In the genomic region with DNA sequence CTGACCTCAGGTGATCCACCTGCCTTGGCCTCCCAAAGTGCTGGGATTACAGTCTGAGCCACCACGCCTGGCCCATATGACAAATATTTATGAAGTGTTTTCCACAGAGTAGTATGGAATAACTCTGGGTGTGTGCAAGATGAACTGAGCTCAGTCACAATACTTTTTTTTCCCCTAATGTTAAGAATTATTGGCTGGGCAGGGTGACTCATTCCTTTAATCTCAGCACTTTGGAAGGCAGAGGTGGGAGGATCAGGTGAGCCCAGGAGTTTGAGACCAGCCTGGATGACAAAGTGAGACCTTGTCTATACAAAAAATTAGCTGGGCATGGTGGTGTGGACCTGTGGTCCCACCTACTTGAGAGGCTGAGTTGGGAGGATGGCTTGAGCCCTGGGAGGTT, we compare ENCODE assay signal across 15 cellular contexts. TPM values are rescaled to one million over a fixed set of nuclear protein-coding genes. Genes with fewer than 3 reads are reported as not detected.
DNase-seq lines count a peak whose midpoint lies in the region; ATAC-seq, FAIRE-seq and TF ChIP-seq lines count a peak whose summit lies in the region.
"Had no signal": no experiment of that assay in that cellular context is flagged by ENCODE, and none has a peak within 500 bp of the region (broad histone marks: within the 10 kb centered on the region; RNA-seq: fewer than 3 reads in every experiment).

No MANE protein-coding gene starts in this region.

- no peak overlapping the region for H3K4me3 ChIP-seq in bronchial epithelial cell (ENCODE audit: low read depth, low read length)
- H3K4me3 ChIP-seq: left lung, sigmoid colon had no signal

- intact Hi-C loops in CD4-positive, alpha-beta T cell (cut with DNase I, micrococcal nuclease): no loop called here

- CTCF ChIA-PET in CD4-positive, alpha-beta T cell (lab: Charles Lee): interaction anchor here (1.7 kb wide), 1 partner anchor 123 kb away, joined by 4 read pairs; no protein-coding TSS in a partner anchor

- H3K4me1 Mint-ChIP-seq in CD4-positive, alpha-beta T cell (ENCODE audit: low read depth): peaks cover 74% of the 10 kb centered on the region
- H3K4me1 Mint-ChIP-seq in naive B cell (peaks cover 47 to 68% (median 65%) of the 10 kb centered on the region in 3 donors), glutamatergic neuron (ENCODE audit: low read depth, unreplicated experiment) (no peaks in the 10 kb centered on the region)

- ATAC-seq in CD4-positive, alpha-beta T cell (ENCODE audit: poor library complexity): no peak
- ATAC-seq in naive B cell (ENCODE audit: low read depth in 2 of 2) (no peak), HG03039 (IDR thresholded peaks at IDR 0.05; ENCODE audit: unreplicated experiment) (no peak)
- ATAC-seq: left lung had no signal

- H3K9me3 ChIP-seq in CD4-positive, alpha-beta T cell (ENCODE audit: control insufficient read depth, low read length): no peaks in the 10 kb centered on the region
- H3K9me3 ChIP-seq: left lung, sigmoid colon had no signal

- no peaks in the 10 kb centered on the region for H3K27me3 ChIP-seq in CD4-positive, alpha-beta T cell (ENCODE audit: control insufficient read depth, insufficient read depth, low read length)
- H3K27me3 ChIP-seq in bronchial epithelial cell (ENCODE audit: control insufficient read depth, insufficient read depth, low read length): no peaks in the 10 kb centered on the region
- H3K27me3 ChIP-seq: left lung, sigmoid colon had no signal

- no peaks in the 10 kb centered on the region for H3K36me3 Mint-ChIP-seq in CD4-positive, alpha-beta T cell (ENCODE audit: low read depth)
- H3K36me3 Mint-ChIP-seq in naive B cell: no peaks in the 10 kb centered on the region
- H3K36me3 Mint-ChIP-seq in glutamatergic neuron (ENCODE audit: unreplicated experiment): no peaks in the 10 kb centered on the region

- no peak for TF ChIP-seq CTCF in CD4-positive, alpha-beta T cell (IDR thresholded peaks at IDR 0.05)
- TF ChIP-seq CTCF in bronchial epithelial cell (IDR thresholded peaks at IDR 0.05; ENCODE audit: insufficient read depth, low read length, severe bottlenecking): no peak
- no peak for TF ChIP-seq CTCF in glutamatergic neuron (IDR thresholded peaks at IDR 0.05; ENCODE audit: partially characterized antibody, unreplicated experiment)

- no peaks in the 10 kb centered on the region for H3K36me3 ChIP-seq in bronchial epithelial cell (ENCODE audit: control insufficient read depth, insufficient read depth, low read length)
- H3K36me3 ChIP-seq: left lung, sigmoid colon had no signal

- DNase-seq in CD4-positive, alpha-beta T cell: no peak
- DNase-seq in HT1080 (ENCODE audit: low read depth): peak; percentile 51
- DNase-seq in bronchial epithelial cell (ENCODE audit: low read depth): peak; percentile 68
- DNase-seq in naive B cell: no peak
- no peak for DNase-seq in Kasumi-1 (lab: John Stamatoyannopoulos, UW)
- DNase-seq in glutamatergic neuron: no peak
- DNase-seq in NCI-H510A treated with DMSO at 0.1 percent for 48 hours (lab: John Stamatoyannopoulos, UW): no peak
- DNase-seq: activated naive CD4-positive, alpha-beta T cell treated with Interleukin-2 at 50 U/mL for 16 hours; left lung; NCI-H1048; sigmoid colon; T-helper 1 cell had no signal

- no peaks in the 10 kb centered on the region for H3K9me3 Mint-ChIP-seq in CD4-positive, alpha-beta T cell
- no peaks in the 10 kb centered on the region for H3K9me3 Mint-ChIP-seq in naive B cell
- peaks cover 3% of the 10 kb centered on the region for H3K9me3 Mint-ChIP-seq in glutamatergic neuron (ENCODE audit: unreplicated experiment)
- H3K9me3 Mint-ChIP-seq: stimulated activated naive CD8-positive, alpha-beta T cell treated with anti-CD3 and anti-CD28 coated beads, Interleukin-15, amount 100 ng/mL, for 72 hours had no signal

- H3K4me3 Mint-ChIP-seq in CD4-positive, alpha-beta T cell: no peak overlapping the region
- H3K4me3 Mint-ChIP-seq in naive B cell: peak overlapping the region in 7 of 8 donors; percentile 4 to 75 (median 40)
- no peak overlapping the region for H3K4me3 Mint-ChIP-seq in glutamatergic neuron (ENCODE audit: unreplicated experiment)
- H3K4me3 Mint-ChIP-seq: stimulated activated naive CD8-positive, alpha-beta T cell treated with anti-CD3 and anti-CD28 coated beads, Interleukin-15, amount 100 ng/mL, for 72 hours had no signal

- H3K27ac ChIP-seq in CD4-positive, alpha-beta T cell (ENCODE audit: low read depth, low read length): no peak overlapping the region

- peak overlapping the region; percentile 23 for H3K27ac Mint-ChIP-seq in CD4-positive, alpha-beta T cell
- H3K27ac Mint-ChIP-seq in naive B cell: peak overlapping the region in 5 of 6 donors; percentile 53 to 91 (median 76)
- no peak overlapping the region for H3K27ac Mint-ChIP-seq in glutamatergic neuron (ENCODE audit: unreplicated experiment)

- POLR2A ChIA-PET in CD4-positive, alpha-beta T cell (lab: Charles Lee): interaction anchor here (1.0 to 1.6 kb wide), 2 partner anchors 15 to 101 kb away, joined by 3 to 5 read pairs; no protein-coding TSS in a partner anchor

- H3K27me3 Mint-ChIP-seq in CD4-positive, alpha-beta T cell: no peaks in the 10 kb centered on the region
- no peaks in the 10 kb centered on the region for H3K27me3 Mint-ChIP-seq in naive B cell
- peaks cover 5% of the 10 kb centered on the region for H3K27me3 Mint-ChIP-seq in glutamatergic neuron (ENCODE audit: unreplicated experiment)
- H3K27me3 Mint-ChIP-seq: stimulated activated naive CD8-positive, alpha-beta T cell treated with anti-CD3 and anti-CD28 coated beads, Interleukin-15, amount 100 ng/mL, for 72 hours had no signal

- no peak for FAIRE-seq in bronchial epithelial cell (lab: Jason Lieb, UNC)
- FAIRE-seq: endometrium had no signal

RNA-seq across cellular contexts. Expression of gene PTPRJ, which starts 6.4 kb away (rescaled TPM):
- 10 to 100 TPM; 26.6 to 28.9 TPM for total RNA-seq in CD4-positive, alpha-beta T cell
- 11.7 and 11.9 TPM in 2 replicates for total RNA-seq in HT1080 (2014; rRNA removed; shearing (Covaris generic))
- 25.4 and 28.6 TPM in 2 replicates for polyA plus RNA-seq in HT1080 (2015; cell fraction: cytosol; rRNA removed)
- 39.2 and 41.6 TPM in 2 replicates for polyA plus RNA-seq in HT1080 (2015; cell fraction: nucleus; rRNA removed)
- total RNA-seq in bronchial epithelial cell (1.6 and 2.2 TPM in 2 replicates), glutamatergic neuron (ENCODE audit: unreplicated experiment) (2.4 TPM)
- polyA plus RNA-seq in naive B cell (ENCODE audit: low read depth in 6 of 6): 10 to 100 TPM in 4 of 6 donors, 1 to 10 TPM in 2; 4.3 to 15.1 (median 11.6) TPM

Comparison
In these comparisons a context has a peak if more than half of its experiments do, and no peak if none do; other contexts are left out.
1. DNase-seq: peak in HT1080 (single experiment) and bronchial epithelial cell (single experiment); none in CD4-positive, alpha-beta T cell (0 of 10), naive B cell (single experiment), Kasumi-1 (0 of 2), glutamatergic neuron (single experiment) and NCI-H510A treated with DMSO at 0.1 percent for 48 hours (single experiment).
2. H3K4me3 Mint-ChIP-seq: peak in naive B cell (7 of 8); none in CD4-positive, alpha-beta T cell (single experiment) and glutamatergic neuron (single experiment).